In genomic region chr3:169299129-169299528, GRCh38 we compare ENCODE assay signal across 22 cellular contexts.
A peak's percentile ranks its signal among the peaks of the same experiment; 100 is the strongest.
DNase-seq lines count a peak whose midpoint lies in the region; ATAC-seq and TF ChIP-seq lines count a peak whose summit lies in the region.
"Had no signal": no experiment of that assay in that cellular context is flagged by ENCODE, and none has a peak within 500 bp of the region (broad histone marks: within the 10 kb centered on the region; RNA-seq: fewer than 3 reads in every experiment).

No MANE protein-coding gene starts in this region.

- H3K4me3 Mint-ChIP-seq in GM23338: no peak overlapping the region
- no peak overlapping the region for H3K4me3 Mint-ChIP-seq in HFFc6
- H3K4me3 Mint-ChIP-seq: CD8-positive, alpha-beta T cell had no signal

- no peaks in the 10 kb centered on the region for H3K9me3 ChIP-seq in psoas muscle
- H3K9me3 ChIP-seq: BLaER1 treated with 17β-estradiol and CSF1 and Interleukin-3, amounts not matched to agents 10 nM and 100 nM had no signal

- no peak for TF ChIP-seq CTCF in GM23338 (conservative IDR thresholded peaks at IDR 0.05; ENCODE audit: low read depth in 2 of 2)
- no peak for TF ChIP-seq CTCF in psoas muscle (IDR thresholded peaks at IDR 0.05)
- TF ChIP-seq CTCF in HFFc6 (IDR thresholded peaks at IDR 0.05): no peak

- no peak overlapping the region for H3K4me2 ChIP-seq in GM23338
- H3K4me2 ChIP-seq: BLaER1 treated with 17β-estradiol and CSF1 and Interleukin-3, amounts not matched to agents 10 nM and 100 nM had no signal

- H3K4me3 ChIP-seq in GM23338: no peak overlapping the region
- no peak overlapping the region for H3K4me3 ChIP-seq in psoas muscle
- H3K4me3 ChIP-seq: BLaER1 treated with 17β-estradiol and CSF1 and Interleukin-3, amounts not matched to agents 10 nM and 100 nM had no signal

- no peaks in the 10 kb centered on the region for H3K9me2 ChIP-seq in GM23338 (ENCODE audit: insufficient read depth)

- no peaks in the 10 kb centered on the region for H3K4me1 Mint-ChIP-seq in GM23338
- no peaks in the 10 kb centered on the region for H3K4me1 Mint-ChIP-seq in HFFc6 (ENCODE audit: low read depth)

- no peak overlapping the region for H3K27ac ChIP-seq in GM23338 (ENCODE audit: low read depth)
- H3K27ac ChIP-seq in psoas muscle: peak overlapping the region; percentile 21
- H3K27ac ChIP-seq: BLaER1 treated with 17β-estradiol and CSF1 and Interleukin-3, amounts not matched to agents 10 nM and 100 nM had no signal

- no peaks in the 10 kb centered on the region for H3K4me1 ChIP-seq in GM23338 (ENCODE audit: insufficient read depth)
- no peaks in the 10 kb centered on the region for H3K4me1 ChIP-seq in psoas muscle
- H3K4me1 ChIP-seq: BLaER1 treated with 17β-estradiol and CSF1 and Interleukin-3, amounts not matched to agents 10 nM and 100 nM had no signal

- no peaks in the 10 kb centered on the region for H3K9me3 Mint-ChIP-seq in GM23338
- no peaks in the 10 kb centered on the region for H3K9me3 Mint-ChIP-seq in HFFc6
- H3K9me3 Mint-ChIP-seq: CD8-positive, alpha-beta T cell had no signal

- no peaks in the 10 kb centered on the region for H3K79me2 ChIP-seq in GM23338 (replicated peaks; ENCODE audit: insufficient read depth)

- 71 to 78% (median 73%) methylated on average over 8 of the region's 8 CpGs for WGBS in psoas muscle, 3 donors

- H3K27me3 ChIP-seq in GM23338 (ENCODE audit: insufficient read depth) (no peaks in the 10 kb centered on the region), psoas muscle (ENCODE audit: insufficient read depth in 3 of 3, low read length in 2 of 3) (no peaks in the 10 kb centered on the region)
- H3K27me3 ChIP-seq: BLaER1 treated with 17β-estradiol and CSF1 and Interleukin-3, amounts not matched to agents 10 nM and 100 nM had no signal

- intact Hi-C loops in left colon (cut with DNase I, micrococcal nuclease) (no loop called here), psoas muscle (cut with DNase I) (no loop called here)

- H3K27me3 Mint-ChIP-seq in GM23338 (ENCODE audit: insufficient read depth, low read depth, poor library complexity) (no peaks in the 10 kb centered on the region), HFFc6 (ENCODE audit: insufficient read depth) (peaks cover 16% of the 10 kb centered on the region; the same call in 1 of the 2 replicates)

- no peak for ATAC-seq in GM23338
- ATAC-seq in left colon: peak; percentile 66
- no peak for ATAC-seq in psoas muscle
- ATAC-seq in HG02840 (IDR thresholded peaks at IDR 0.05; ENCODE audit: low FRiP score, unreplicated experiment): no peak
- ATAC-seq in GM19452 (IDR thresholded peaks at IDR 0.05; ENCODE audit: unreplicated experiment): no peak
- ATAC-seq: CD8-positive, alpha-beta T cell; SK-N-SH treated with all-trans-retinoic acid at 6 μM for 48 hours had no signal

- peak overlapping the region; percentile 81 for H2AFZ ChIP-seq in GM23338

- H3F3A ChIP-seq in GM23338 (replicated peaks; ENCODE audit: low read depth): no peaks in the 10 kb centered on the region

- DNase-seq in GM23338 (ENCODE audit: low spot score): no peak
- DNase-seq in NCI-H69 (lab: John Stamatoyannopoulos, UW): peak; percentile 60
- DNase-seq in left colon: peak; percentile 70 to 84
- DNase-seq in psoas muscle: no peak
- DNase-seq in HFFc6: no peak
- DNase-seq in SW480 (ENCODE audit: low spot score): no peak
- DNase-seq: CD8-positive, alpha-beta T cell; DMS79; HCEC 1CT; Kasumi-1; MM.1S; NCI-H1092; NCI-H1436 treated with DMSO at 0.1 percent for 48 hours; NCI-H2029; NCI-H2171 treated with DMSO at 0.1 percent for 48 hours; NCI-H748 treated with DMSO at 0.1 percent for 48 hours; OCI-M1; SIG-M5 had no signal

- no peaks in the 10 kb centered on the region for H3K36me3 Mint-ChIP-seq in GM23338 (ENCODE audit: low read depth)
- no peaks in the 10 kb centered on the region for H3K36me3 Mint-ChIP-seq in HFFc6 (ENCODE audit: low read depth)
- H3K36me3 Mint-ChIP-seq: CD8-positive, alpha-beta T cell had no signal

- no peaks in the 10 kb centered on the region for H4K20me1 ChIP-seq in GM23338 (replicated peaks; ENCODE audit: insufficient read depth)
- H4K20me1 ChIP-seq: BLaER1 treated with 17β-estradiol and CSF1 and Interleukin-3, amounts not matched to agents 10 nM and 100 nM had no signal

- no peaks in the 10 kb centered on the region for H3K36me3 ChIP-seq in GM23338 (ENCODE audit: insufficient read depth)
- no peaks in the 10 kb centered on the region for H3K36me3 ChIP-seq in psoas muscle (ENCODE audit: insufficient read depth in 1 of 2, low read depth in 1 of 2)
- H3K36me3 ChIP-seq: BLaER1 treated with 17β-estradiol and CSF1 and Interleukin-3, amounts not matched to agents 10 nM and 100 nM had no signal

- H3K27ac Mint-ChIP-seq in GM23338 (no peak overlapping the region), HFFc6 (no peak overlapping the region)
- H3K27ac Mint-ChIP-seq: CD8-positive, alpha-beta T cell had no signal

TF ChIP-seq in GM23338, 12 proteins besides CTCF, POLR2A, EP300 and RAD21 (continues in another document):
- TF ChIP-seq POLR2AphosphoS5 (IDR thresholded peaks at IDR 0.05; ENCODE audit: low read depth) (no peak), ZNF331 (CRISPR knock-in tag; IDR thresholded peaks at IDR 0.05; ENCODE audit: low read depth) (no peak), CREB1 (CRISPR knock-in tag; IDR thresholded peaks at IDR 0.05; ENCODE audit: low read depth) (no peak), JUNB (IDR thresholded peaks at IDR 0.05; ENCODE audit: unreplicated experiment) (no peak), EZH2phosphoT487 (IDR thresholded peaks at IDR 0.05; ENCODE audit: unreplicated experiment) (no peak), ZNF462 (CRISPR knock-in tag; IDR thresholded peaks at IDR 0.05) (no peak)

Comparison
In these comparisons a context has a peak if more than half of its experiments do, and no peak if none do; other contexts are left out.
1. DNase-seq: peak in NCI-H69 (single experiment) and left colon (2 of 2); none in GM23338 (single experiment), psoas muscle (0 of 2), HFFc6 (single experiment) and SW480 (single experiment).